Comparison of ENCODE assay signal across 7 cellular contexts in the genomic region with DNA sequence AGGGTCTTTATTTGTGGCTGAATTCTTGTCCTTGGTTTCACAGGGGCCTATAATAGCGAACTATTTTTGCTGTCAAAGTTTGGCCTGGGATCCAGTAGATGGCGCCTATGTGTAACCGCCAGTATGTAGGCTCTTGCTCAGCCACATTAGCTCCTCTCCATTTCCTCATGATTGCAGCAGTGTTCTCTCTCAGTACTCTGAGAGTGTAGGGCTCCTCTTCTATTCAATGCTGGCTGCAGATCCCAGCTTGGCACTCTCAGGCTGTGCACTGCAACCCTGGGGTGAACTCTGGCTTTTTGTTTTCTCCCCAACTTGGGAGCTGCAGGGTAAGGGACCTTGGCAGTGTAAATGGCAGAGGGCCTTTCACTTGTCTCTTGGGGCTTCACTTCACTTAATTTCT.
DNase-seq lines count a peak whose midpoint lies in the region; ATAC-seq, FAIRE-seq and TF ChIP-seq lines count a peak whose summit lies in the region.

No MANE protein-coding gene starts in this region.

- no peak overlapping the region for H3K4me3 ChIP-seq in epithelial cell of esophagus (ENCODE audit: low read length)
- H3K4me3 ChIP-seq in kidney (ENCODE audit: low read length in 2 of 2) = no peak overlapping the region

- intact Hi-C loops in kidney (cut with DNase I) = no loop called here

- peak; percentile 22 for DNase-seq in GM04504 (ENCODE audit: low read depth)
- DNase-seq in RPMI7951 (ENCODE audit: low read depth) = peak; percentile 51
- DNase-seq in epithelial cell of esophagus (ENCODE audit: low read depth) = peak; percentile 71
- DNase-seq in pons (ENCODE audit: low spot score) = peak; percentile 69
- DNase-seq in kidney = no peak

- TF ChIP-seq CTCF in epithelial cell of esophagus (IDR thresholded peaks at IDR 0.05; ENCODE audit: insufficient read depth, low read depth, low read length, missing control alignments) (peak; percentile 70), kidney (IDR thresholded peaks at IDR 0.05; ENCODE audit: borderline replicate concordance, extremely low read depth, insufficient read depth) (no peak)

- no peak overlapping the region for H3K9ac ChIP-seq in kidney (ENCODE audit: low read length in 2 of 2)

- H3K9me3 ChIP-seq in kidney (ENCODE audit: control insufficient read depth in 1 of 2, low read length in 2 of 2) = no peaks in the 10 kb centered on the region

- H3K27ac ChIP-seq in kidney (ENCODE audit: low read depth in 2 of 2, low read length in 2 of 2) = no peak overlapping the region

- no peaks in the 10 kb centered on the region for H3K36me3 ChIP-seq in kidney (ENCODE audit: control insufficient read depth in 1 of 2, insufficient read depth in 2 of 2, low read length in 2 of 2)

- H3K4me1 ChIP-seq in kidney (ENCODE audit: control insufficient read depth in 1 of 2, insufficient read depth in 1 of 2, low read depth in 1 of 2, low read length in 2 of 2) = no peaks in the 10 kb centered on the region

- ATAC-seq in GM19467 (IDR thresholded peaks at IDR 0.05; ENCODE audit: unreplicated experiment) = peak; percentile 66
- ATAC-seq in HG03520 (IDR thresholded peaks at IDR 0.05; ENCODE audit: unreplicated experiment) = peak; percentile 73

- no peak for FAIRE-seq in kidney (lab: Jason Lieb, UNC)
